4 cellular contexts compared by ENCODE assay signal in the genomic region with DNA sequence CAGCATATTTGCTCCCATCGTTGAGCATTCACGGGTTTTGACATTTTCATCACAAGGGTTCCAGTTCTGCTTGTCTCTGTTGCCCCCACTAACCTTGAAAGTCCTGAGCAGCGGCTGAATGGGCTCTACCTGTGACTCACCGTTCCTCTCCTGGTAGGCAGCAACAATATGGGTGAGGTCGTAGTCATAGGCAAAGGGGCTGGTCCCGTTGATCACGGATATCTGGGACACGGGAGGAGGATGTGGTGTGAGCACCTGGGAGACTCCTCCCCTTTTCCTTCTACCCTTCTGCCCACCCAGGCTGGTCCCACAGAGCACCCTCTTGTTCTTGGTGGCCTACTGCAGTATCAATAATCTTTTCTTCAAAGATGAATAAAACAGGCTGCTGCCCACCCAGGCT. TPM values are rescaled to one million over a fixed set of nuclear protein-coding genes. Genes with fewer than 3 reads are reported as not detected.
"Had no signal": no experiment of that assay in that cellular context is flagged by ENCODE, and none has a peak within 500 bp of the region (broad histone marks: within the 10 kb centered on the region; RNA-seq: fewer than 3 reads in every experiment).

No MANE protein-coding gene starts in this region.

RNA-seq across cellular contexts. Expression of a gene that starts 6.6 kb away (rescaled TPM):
- total RNA-seq: GM23338, H9, HepG2 had no signal

RNA-seq across cellular contexts. Expression of a gene that starts 47.2 kb away (rescaled TPM):
- total RNA-seq: HT-29 had no signal
